In the genomic region with DNA sequence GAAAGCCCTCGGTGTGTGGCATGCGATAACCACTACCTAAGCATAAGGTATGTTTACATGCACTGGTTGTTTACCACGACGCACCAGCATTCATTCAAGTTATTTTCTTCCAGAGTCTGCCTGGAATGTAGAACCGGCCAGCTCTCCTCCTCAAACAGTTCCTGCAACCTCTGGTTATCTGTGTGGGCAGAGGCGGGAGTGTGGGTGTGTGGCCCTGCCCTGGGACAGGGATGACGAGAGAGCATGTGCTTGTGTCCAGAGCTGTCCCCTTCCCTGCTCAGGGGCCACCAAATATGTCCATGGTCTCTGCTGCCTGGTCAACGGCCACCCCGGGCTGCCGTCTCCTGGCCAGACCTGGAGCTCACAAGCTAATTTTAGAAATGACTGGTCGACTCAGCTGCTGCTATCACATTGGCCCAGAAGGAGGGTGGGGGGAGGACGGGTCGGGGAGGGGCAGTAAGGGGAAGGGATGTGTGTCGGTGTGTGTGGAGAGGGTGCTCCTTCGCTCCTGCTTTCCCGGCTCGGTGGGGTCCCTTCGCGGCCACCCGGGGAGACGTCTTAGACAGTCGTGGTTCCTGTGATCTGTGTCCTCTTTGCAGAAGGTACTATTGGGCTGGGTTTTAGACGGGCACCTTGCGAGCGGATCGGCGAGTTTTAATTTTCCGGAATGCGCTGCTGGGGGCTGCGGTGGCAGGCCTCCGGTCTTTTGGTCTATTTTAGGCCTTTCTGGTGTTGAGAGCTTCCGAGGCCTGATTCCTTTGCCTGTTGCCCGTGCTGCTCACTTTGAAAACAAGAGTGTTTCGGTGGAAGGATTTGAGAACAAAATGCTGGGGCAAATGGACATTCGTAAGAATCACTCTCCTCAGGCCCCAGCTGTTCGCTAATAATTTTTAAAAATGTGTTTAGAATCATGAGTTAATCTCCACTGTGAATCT, we compare ENCODE assay signal across 13 cellular contexts. TPM values are rescaled to one million over a fixed set of nuclear protein-coding genes. Genes with fewer than 3 reads are reported as not detected.
DNase-seq lines count a peak whose midpoint lies in the region; ATAC-seq and TF ChIP-seq lines count a peak whose summit lies in the region.
"Had no signal": no experiment of that assay in that cellular context is flagged by ENCODE, and none has a peak within 500 bp of the region (broad histone marks: within the 10 kb centered on the region; RNA-seq: fewer than 3 reads in every experiment).

A gene with protein sequence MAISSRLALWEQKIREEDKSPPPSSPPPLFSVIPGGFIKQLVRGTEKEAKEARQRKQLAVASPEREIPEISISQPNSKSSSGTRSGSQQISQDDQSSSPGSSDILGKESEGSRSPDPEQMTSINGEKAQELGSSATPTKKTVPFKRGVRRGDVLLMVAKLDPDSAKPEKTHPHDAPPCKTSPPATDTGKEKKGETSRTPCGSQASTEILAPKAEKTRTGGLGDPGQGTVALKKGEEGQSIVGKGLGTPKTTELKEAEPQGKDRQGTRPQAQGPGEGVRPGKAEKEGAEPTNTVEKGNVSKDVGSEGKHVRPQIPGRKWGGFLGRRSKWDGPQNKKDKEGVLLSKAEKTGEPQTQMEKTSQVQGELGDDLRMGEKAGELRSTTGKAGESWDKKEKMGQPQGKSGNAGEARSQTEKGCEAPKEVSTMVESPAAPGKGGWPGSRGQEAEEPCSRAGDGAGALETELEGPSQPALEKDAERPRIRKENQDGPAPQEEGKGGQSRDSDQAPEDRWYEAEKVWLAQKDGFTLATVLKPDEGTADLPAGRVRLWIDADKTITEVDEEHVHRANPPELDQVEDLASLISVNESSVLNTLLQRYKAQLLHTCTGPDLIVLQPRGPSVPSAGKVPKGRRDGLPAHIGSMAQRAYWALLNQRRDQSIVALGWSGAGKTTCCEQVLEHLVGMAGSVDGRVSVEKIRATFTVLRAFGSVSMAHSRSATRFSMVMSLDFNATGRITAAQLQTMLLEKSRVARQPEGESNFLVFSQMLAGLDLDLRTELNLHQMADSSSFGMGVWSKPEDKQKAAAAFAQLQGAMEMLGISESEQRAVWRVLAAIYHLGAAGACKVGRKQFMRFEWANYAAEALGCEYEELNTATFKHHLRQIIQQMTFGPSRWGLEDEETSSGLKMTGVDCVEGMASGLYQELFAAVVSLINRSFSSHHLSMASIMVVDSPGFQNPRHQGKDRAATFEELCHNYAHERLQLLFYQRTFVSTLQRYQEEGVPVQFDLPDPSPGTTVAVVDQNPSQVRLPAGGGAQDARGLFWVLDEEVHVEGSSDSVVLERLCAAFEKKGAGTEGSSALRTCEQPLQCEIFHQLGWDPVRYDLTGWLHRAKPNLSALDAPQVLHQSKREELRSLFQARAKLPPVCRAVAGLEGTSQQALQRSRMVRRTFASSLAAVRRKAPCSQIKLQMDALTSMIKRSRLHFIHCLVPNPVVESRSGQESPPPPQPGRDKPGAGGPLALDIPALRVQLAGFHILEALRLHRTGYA (N-terminal part only) (plus strand): TSS at position 497 of the 935 bp plus-strand sequence. CDS start 18,905 bp downstream, outside the sequence.

- no peak for ATAC-seq in natural killer cell
- ATAC-seq: left lung had no signal

- H3K36me3 Mint-ChIP-seq in natural killer cell: no peaks in the 10 kb centered on the region

- H3K4me1 ChIP-seq in BLaER1 treated with 17β-estradiol and CSF1 and Interleukin-3, amounts not matched to agents 10 nM and 100 nM: peaks cover 15 to 49% (median 28%) of the 10 kb centered on the region in 10 experiments
- H3K4me1 ChIP-seq in HEK293 (ENCODE audit: control insufficient read depth, insufficient read depth, low read length) (no peaks in the 10 kb centered on the region), ascending aorta (peaks cover 0 to 12% of the 10 kb centered on the region in 2 donors), mesodermal cell (ENCODE audit: control insufficient read depth, insufficient read depth, low read length, poor library complexity, severe bottlenecking) (peaks cover 7% of the 10 kb centered on the region)
- H3K4me1 ChIP-seq: left lung had no signal

- H3K4me2 ChIP-seq in BLaER1 treated with 17β-estradiol and CSF1 and Interleukin-3, amounts not matched to agents 10 nM and 100 nM: peak within 1 kb of the TSS; percentile 54 to 84 (median 68)

- no peaks in the 10 kb centered on the region for H3K9me3 Mint-ChIP-seq in natural killer cell

- no peaks in the 10 kb centered on the region for H3K36me3 ChIP-seq in BLaER1 treated with 17β-estradiol and CSF1 and Interleukin-3, amounts not matched to agents 10 nM and 100 nM
- H3K36me3 ChIP-seq in HEK293 (ENCODE audit: control insufficient read depth in 2 of 2, insufficient read depth in 1 of 2, low read length in 2 of 2) (no peaks in the 10 kb centered on the region), ascending aorta (no peaks in the 10 kb centered on the region), mesodermal cell (ENCODE audit: control insufficient read depth, insufficient read depth, low read length) (no peaks in the 10 kb centered on the region)
- H3K36me3 ChIP-seq: left lung had no signal

- peaks cover 0 to 48% (median 25%) of the 10 kb centered on the region in 11 experiments; a peak in 15 of 22 replicates for H3K9me3 ChIP-seq in BLaER1 treated with 17β-estradiol and CSF1 and Interleukin-3, amounts not matched to agents 10 nM and 100 nM (replicated peaks in 1 of 11)
- H3K9me3 ChIP-seq in HEK293 (ENCODE audit: control insufficient read depth, insufficient read depth, low read depth, low read length) (no peaks in the 10 kb centered on the region), ascending aorta (no peaks in the 10 kb centered on the region), mesodermal cell (ENCODE audit: control insufficient read depth, low read length) (no peaks in the 10 kb centered on the region)
- H3K9me3 ChIP-seq: left lung had no signal

- H3K4me1 Mint-ChIP-seq in natural killer cell: no peaks in the 10 kb centered on the region

- no peaks in the 10 kb centered on the region for H3K27me3 Mint-ChIP-seq in natural killer cell (ENCODE audit: low read depth in 2 of 2)

- peak within 1 kb of the TSS in 7 of 11 experiments; percentile 15 to 59 (median 47); a peak in 13 of 22 replicates for H3K27ac ChIP-seq in BLaER1 treated with 17β-estradiol and CSF1 and Interleukin-3, amounts not matched to agents 10 nM and 100 nM
- H3K27ac ChIP-seq in HEK293 (ENCODE audit: extremely low read depth, low read depth, low read length) (no peak within 1 kb of the TSS), ascending aorta (peak within 1 kb of the TSS; percentile 70 to 88), mesodermal cell (ENCODE audit: low read depth, low read length, severe bottlenecking) (peak within 1 kb of the TSS; percentile 8)
- H3K27ac ChIP-seq: epithelial cell of prostate, left lung had no signal

- H4K20me1 ChIP-seq in BLaER1 treated with 17β-estradiol and CSF1 and Interleukin-3, amounts not matched to agents 10 nM and 100 nM: no peaks in the 10 kb centered on the region

- H3K27ac Mint-ChIP-seq in natural killer cell: no peak within 1 kb of the TSS

- WGBS in mesodermal cell (ENCODE audit: insufficient coverage in 2 of 2), 2 experiments: 89 to 91% methylated on average over 26 to 30 of the region's 36 CpGs

- CTCF ChIA-PET in HEK293 (lab: Yijun Ruan, JAX): interaction anchor here (1.3 kb wide), 1 partner anchor 31 kb away, joined by 4 read pairs; no protein-coding TSS in a partner anchor

- TF ChIP-seq CTCF in HEK293 (tag by site-specific recombination; IDR thresholded peaks at IDR 0.05) (no peak), ascending aorta (IDR thresholded peaks at IDR 0.05) (no peak), natural killer cell (IDR thresholded peaks at IDR 0.05) (no peak)

- H3K27me3 ChIP-seq in BLaER1 treated with 17β-estradiol and CSF1 and Interleukin-3, amounts not matched to agents 10 nM and 100 nM: no peaks in the 10 kb centered on the region
- no peaks in the 10 kb centered on the region for H3K27me3 ChIP-seq in ascending aorta

- intact Hi-C loops in ascending aorta (cut with DNase I): loop anchor here (2.0 to 10.0 kb wide), 2 partner anchors 19 to 847 kb away; no protein-coding TSS in a partner anchor
- intact Hi-C loops in natural killer cell (cut with micrococcal nuclease): no loop called here

- DNase-seq in ascending aorta (ENCODE audit: low spot score in 2 of 2) (peak; percentile 63 to 90), NCI-H526 (lab: John Stamatoyannopoulos, UW) (no peak), kidney glomerular epithelial cell (lab: John Stamatoyannopoulos, UW) (no peak), natural killer cell (no peak), COLO829 (ENCODE audit: low spot score) (no peak)
- DNase-seq: left lung, NCI-H1436, NCI-H510A treated with DMSO at 0.1 percent for 48 hours, RPMI8226 had no signal

- H3K4me3 Mint-ChIP-seq in natural killer cell: no peak within 1 kb of the TSS

- peak within 1 kb of the TSS in 1 of 10 experiments; percentile 5; a peak in 1 of 20 replicates for H3K4me3 ChIP-seq in BLaER1 treated with 17β-estradiol and CSF1 and Interleukin-3, amounts not matched to agents 10 nM and 100 nM
- H3K4me3 ChIP-seq in HEK293 (ENCODE audit: low read depth, low read length): no peak within 1 kb of the TSS
- peak within 1 kb of the TSS; percentile 49 to 65 for H3K4me3 ChIP-seq in ascending aorta
- no peak within 1 kb of the TSS for H3K4me3 ChIP-seq in mesodermal cell (ENCODE audit: extremely low read depth, insufficient read depth, low read length, poor library complexity, severe bottlenecking)
- H3K4me3 ChIP-seq: left lung had no signal

- POLR2A ChIA-PET in HEK293 (lab: Yijun Ruan, JAX): no interaction called here

- H3K9ac ChIP-seq in BLaER1 treated with 17β-estradiol and CSF1 and Interleukin-3, amounts not matched to agents 10 nM and 100 nM: peak within 1 kb of the TSS in 5 of 11 experiments; percentile 4 to 41 (median 29); a peak in 4 of 22 replicates

TF ChIP-seq in HEK293, 187 proteins besides CTCF, POLR2A, EP300 and RAD21 (continues in another document):
- TF ChIP-seq, protein P1, sequence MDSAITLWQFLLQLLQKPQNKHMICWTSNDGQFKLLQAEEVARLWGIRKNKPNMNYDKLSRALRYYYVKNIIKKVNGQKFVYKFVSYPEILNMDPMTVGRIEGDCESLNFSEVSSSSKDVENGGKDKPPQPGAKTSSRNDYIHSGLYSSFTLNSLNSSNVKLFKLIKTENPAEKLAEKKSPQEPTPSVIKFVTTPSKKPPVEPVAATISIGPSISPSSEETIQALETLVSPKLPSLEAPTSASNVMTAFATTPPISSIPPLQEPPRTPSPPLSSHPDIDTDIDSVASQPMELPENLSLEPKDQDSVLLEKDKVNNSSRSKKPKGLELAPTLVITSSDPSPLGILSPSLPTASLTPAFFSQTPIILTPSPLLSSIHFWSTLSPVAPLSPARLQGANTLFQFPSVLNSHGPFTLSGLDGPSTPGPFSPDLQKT (IDR thresholded peaks at IDR 0.05; ENCODE audit: borderline replicate concordance, low read depth, low read length): no peak
- TF ChIP-seq ZNF768 (tag by site-specific recombination; IDR thresholded peaks at IDR 0.05): no peak
- TF ChIP-seq ZNF239 (tag by site-specific recombination; IDR thresholded peaks at IDR 0.05): no peak

RNA-seq across cellular contexts. Expression of the gene that starts here (rescaled TPM):
- total RNA-seq in ascending aorta (12.0 TPM), natural killer cell (under 1 TPM; 0.07 to 0.14 (median 0.10) TPM)
- 1.2 TPM for polyA plus RNA-seq in mesodermal cell (2013, experiment 1 of 2)
- 0.96 TPM for polyA plus RNA-seq in mesodermal cell (2013, experiment 2 of 2)

Comparison
In these comparisons a context has a peak if more than half of its experiments do, and no peak if none do; other contexts are left out.
1. RNA of the gene that starts here (total RNA-seq): 12.0 TPM in ascending aorta (single experiment); 0.07 to 0.14 TPM in natural killer cell; every median in the first group is over 10 times any median in the second.
2. H3K4me3 ChIP-seq: peak in ascending aorta (2 of 2); none in HEK293 (single experiment) and mesodermal cell (single experiment).
3. DNase-seq: peak in ascending aorta (2 of 2); none in NCI-H526 (0 of 2), kidney glomerular epithelial cell (single experiment), natural killer cell (single experiment) and COLO829 (single experiment).